Comparison of ENCODE assay signal across 1 cellular context in the genomic region with DNA sequence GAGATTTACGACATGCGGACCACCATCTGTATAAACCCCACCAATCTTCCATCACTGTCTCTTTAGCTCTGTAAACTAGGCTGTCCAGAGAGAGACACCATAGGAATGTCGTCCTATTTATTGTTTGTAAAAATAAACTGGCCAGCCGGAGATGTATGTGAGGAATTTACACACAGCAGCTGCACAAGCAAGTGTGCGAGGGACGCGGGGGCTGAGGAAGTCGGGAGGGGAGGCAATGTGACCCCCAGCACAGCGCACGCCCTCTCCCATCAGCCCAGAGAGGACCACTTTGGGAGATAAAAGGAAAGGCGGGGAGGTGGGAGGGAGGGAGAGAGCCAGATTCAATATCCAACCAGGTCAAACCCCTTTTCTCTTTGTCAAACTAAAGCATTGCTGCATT.
TF ChIP-seq lines count a peak whose summit lies in the region.

No MANE protein-coding gene starts in this region.

TF ChIP-seq in IMR-90, 13 proteins besides CTCF, POLR2A, EP300 and RAD21 (continued from another document):
- TF ChIP-seq, protein P1, sequence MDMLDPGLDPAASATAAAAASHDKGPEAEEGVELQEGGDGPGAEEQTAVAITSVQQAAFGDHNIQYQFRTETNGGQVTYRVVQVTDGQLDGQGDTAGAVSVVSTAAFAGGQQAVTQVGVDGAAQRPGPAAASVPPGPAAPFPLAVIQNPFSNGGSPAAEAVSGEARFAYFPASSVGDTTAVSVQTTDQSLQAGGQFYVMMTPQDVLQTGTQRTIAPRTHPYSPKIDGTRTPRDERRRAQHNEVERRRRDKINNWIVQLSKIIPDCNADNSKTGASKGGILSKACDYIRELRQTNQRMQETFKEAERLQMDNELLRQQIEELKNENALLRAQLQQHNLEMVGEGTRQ (IDR thresholded peaks at IDR 0.05; ENCODE audit: low read depth, low read length) = no peak
- TF ChIP-seq NFE2L2 (IDR thresholded peaks at IDR 0.05; ENCODE audit: low read depth, low read length) (no peak), MXI1 (IDR thresholded peaks at IDR 0.05; ENCODE audit: borderline replicate concordance, low read depth, low read length) (no peak), SMC3 (IDR thresholded peaks at IDR 0.05; ENCODE audit: low read depth, low read length) (no peak), FOS (IDR thresholded peaks at IDR 0.05; ENCODE audit: low read depth, low read length) (no peak), BHLHE40 (IDR thresholded peaks at IDR 0.05; ENCODE audit: low read depth, low read length) (no peak), CEBPB (IDR thresholded peaks at IDR 0.05; ENCODE audit: low read depth, low read length) (no peak), CHD1 (IDR thresholded peaks at IDR 0.05; ENCODE audit: low read depth, low read length) (no peak), MAFK (IDR thresholded peaks at IDR 0.05; ENCODE audit: low read depth, low read length) (no peak)
- TF ChIP-seq, protein P2, sequence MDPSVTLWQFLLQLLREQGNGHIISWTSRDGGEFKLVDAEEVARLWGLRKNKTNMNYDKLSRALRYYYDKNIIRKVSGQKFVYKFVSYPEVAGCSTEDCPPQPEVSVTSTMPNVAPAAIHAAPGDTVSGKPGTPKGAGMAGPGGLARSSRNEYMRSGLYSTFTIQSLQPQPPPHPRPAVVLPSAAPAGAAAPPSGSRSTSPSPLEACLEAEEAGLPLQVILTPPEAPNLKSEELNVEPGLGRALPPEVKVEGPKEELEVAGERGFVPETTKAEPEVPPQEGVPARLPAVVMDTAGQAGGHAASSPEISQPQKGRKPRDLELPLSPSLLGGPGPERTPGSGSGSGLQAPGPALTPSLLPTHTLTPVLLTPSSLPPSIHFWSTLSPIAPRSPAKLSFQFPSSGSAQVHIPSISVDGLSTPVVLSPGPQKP (IDR thresholded peaks at IDR 0.05; ENCODE audit: borderline replicate concordance, low read depth, low read length) = no peak
TF ChIP-seq in IMR-90: peak in this region for 0.
